In genomic region chr3:107846282-107846852, GRCh38 we compare ENCODE assay signal across 8 cellular contexts.
DNase-seq lines count a peak whose midpoint lies in the region; ATAC-seq and TF ChIP-seq lines count a peak whose summit lies in the region.

No MANE protein-coding gene starts in this region.

- DNase-seq in C1 segment of cervical spinal cord (lab: John Stamatoyannopoulos, UW) (peak in 9 of 14 donors; percentile 6 to 61 (median 31)), HK-2 (ENCODE audit: unreplicated experiment) (peak; percentile 64), T-cell (peak in 22 of 34 experiments; percentile 1 to 28 (median 17)), dorsolateral prefrontal cortex (peak in 9 of 10 donors; percentile 42 to 79 (median 68)), right lobe of liver (peak; percentile 60 to 69 (median 66)), retina (no peak), NCI-H345 treated with DMSO at 0.1 percent for 48 hours (lab: John Stamatoyannopoulos, UW; ENCODE audit: unreplicated experiment) (no peak)
- peak; percentile 12 to 29 for DNase-seq in stimulated activated naive CD8-positive, alpha-beta T cell treated with anti-CD3 and anti-CD28 coated beads, Interleukin-15, amount 100 ng/mL, for 72 hours

- H3K27me3 ChIP-seq in dorsolateral prefrontal cortex, result no peaks in the 10 kb centered on the region
- no peaks in the 10 kb centered on the region for H3K27me3 ChIP-seq in right lobe of liver

- peaks cover 0 to 6% (median 0%) of the 10 kb centered on the region in 4 donors for H3K4me1 ChIP-seq in right lobe of liver

- H3K4me3 ChIP-seq in dorsolateral prefrontal cortex (no peak overlapping the region), right lobe of liver (no peak overlapping the region)

- no peaks in the 10 kb centered on the region for H3K36me3 ChIP-seq in right lobe of liver

- H3K9me3 Mint-ChIP-seq in T-cell, result no peaks in the 10 kb centered on the region
- H3K9me3 Mint-ChIP-seq in stimulated activated naive CD8-positive, alpha-beta T cell treated with anti-CD3 and anti-CD28 coated beads, Interleukin-15, amount 100 ng/mL, for 72 hours, result no peaks in the 10 kb centered on the region

- H3K36me3 Mint-ChIP-seq in T-cell, result no peaks in the 10 kb centered on the region

- no peaks in the 10 kb centered on the region for H3K9me3 ChIP-seq in right lobe of liver

- no peaks in the 10 kb centered on the region for H3K4me1 Mint-ChIP-seq in T-cell
- H3K4me1 Mint-ChIP-seq in stimulated activated naive CD8-positive, alpha-beta T cell treated with anti-CD3 and anti-CD28 coated beads, Interleukin-15, amount 100 ng/mL, for 72 hours, result no peaks in the 10 kb centered on the region

- peak overlapping the region in 36 of 59 donors; percentile 0 to 75 (median 46) for H3K27ac ChIP-seq in dorsolateral prefrontal cortex
- no peak overlapping the region for H3K27ac ChIP-seq in right lobe of liver

- WGBS in right lobe of liver (ENCODE audit: insufficient coverage, low coverage, low lambda C conversion rate, missing lambda C conversion rate), result 44% methylated on average over 10 of the region's 10 CpGs

- no peak overlapping the region for H3K27ac Mint-ChIP-seq in T-cell
- H3K27ac Mint-ChIP-seq in stimulated activated naive CD8-positive, alpha-beta T cell treated with anti-CD3 and anti-CD28 coated beads, Interleukin-15, amount 100 ng/mL, for 72 hours, result no peak overlapping the region

- no peak for TF ChIP-seq POLR2A in right lobe of liver (IDR thresholded peaks at IDR 0.05)

- TF ChIP-seq CTCF in dorsolateral prefrontal cortex (IDR thresholded peaks at IDR 0.05 in 54 of 56, conservative IDR thresholded peaks at IDR 0.05 in 2 of 56; ENCODE audit: low read depth in 1 of 56, partially characterized antibody in 56 of 56) (peak in 55 of 56 donors; percentile 23 to 76 (median 59)), right lobe of liver (IDR thresholded peaks at IDR 0.05) (peak; percentile 51 to 77 (median 60))

- POLR2A ChIA-PET in T-cell (lab: Charles Lee), result no interaction called here

- CTCF ChIA-PET in T-cell (lab: Charles Lee), result interaction anchor here (0.9 to 1.1 kb wide), 2 partner anchors 10 to 170 kb away, joined by 3 to 6 read pairs; no protein-coding TSS in a partner anchor

- no peaks in the 10 kb centered on the region for H3K27me3 Mint-ChIP-seq in T-cell
- no peaks in the 10 kb centered on the region for H3K27me3 Mint-ChIP-seq in stimulated activated naive CD8-positive, alpha-beta T cell treated with anti-CD3 and anti-CD28 coated beads, Interleukin-15, amount 100 ng/mL, for 72 hours

- ATAC-seq in T-cell (replicated peaks in 1 of 4) (no peak), right lobe of liver (peak; percentile 92 to 95 (median 94))
- ATAC-seq in stimulated activated naive CD8-positive, alpha-beta T cell treated with anti-CD3 and anti-CD28 coated beads, Interleukin-15, amount 100 ng/mL, for 72 hours, result no peak

- intact Hi-C loops in dorsolateral prefrontal cortex (cut with DNase I), result loop anchor here (5.0 kb wide), 3 partner anchors 44 to 94 kb away; no protein-coding TSS in a partner anchor
- intact Hi-C loops in right lobe of liver (cut with DNase I), result no loop called here

- H3K4me3 Mint-ChIP-seq in T-cell, result no peak overlapping the region
- H3K4me3 Mint-ChIP-seq in stimulated activated naive CD8-positive, alpha-beta T cell treated with anti-CD3 and anti-CD28 coated beads, Interleukin-15, amount 100 ng/mL, for 72 hours, result no peak overlapping the region

Comparison
In these comparisons a context has a peak if more than half of its experiments do, and no peak if none do; other contexts are left out.
1. DNase-seq: peak in C1 segment of cervical spinal cord (9 of 14), HK-2 (single experiment), T-cell (22 of 34), dorsolateral prefrontal cortex (9 of 10), right lobe of liver (3 of 3) and stimulated activated naive CD8-positive, alpha-beta T cell treated with anti-CD3 and anti-CD28 coated beads, Interleukin-15, amount 100 ng/mL, for 72 hours (2 of 2); none in retina (single experiment) and NCI-H345 treated with DMSO at 0.1 percent for 48 hours (single experiment).
2. ATAC-seq: peak in right lobe of liver (4 of 4); none in T-cell (0 of 4) and stimulated activated naive CD8-positive, alpha-beta T cell treated with anti-CD3 and anti-CD28 coated beads, Interleukin-15, amount 100 ng/mL, for 72 hours (single experiment).
3. H3K27ac ChIP-seq: peak in dorsolateral prefrontal cortex (36 of 59); none in right lobe of liver (0 of 3).
4. intact Hi-C loops: an anchor here in dorsolateral prefrontal cortex (5.0 kb wide); none called in right lobe of liver.